In genomic region chr16:66489818-66490217, GRCh38 we compare ENCODE assay signal across 1 cellular context.
TF ChIP-seq lines count a peak whose summit lies in the region.

No MANE protein-coding gene starts in this region.

TF ChIP-seq in SK-N-SH treated with all-trans-retinoic acid at 6 μM for 48 hours, 23 proteins besides CTCF, POLR2A, EP300 and RAD21 (continued from another document):
- TF ChIP-seq GLIS3 (CRISPR knock-in tag; IDR thresholded peaks at IDR 0.05) (no peak), ZFP30 (CRISPR knock-in tag; IDR thresholded peaks at IDR 0.05) (no peak)
